Comparison of ENCODE assay signal across 8 cellular contexts in the genomic region with DNA sequence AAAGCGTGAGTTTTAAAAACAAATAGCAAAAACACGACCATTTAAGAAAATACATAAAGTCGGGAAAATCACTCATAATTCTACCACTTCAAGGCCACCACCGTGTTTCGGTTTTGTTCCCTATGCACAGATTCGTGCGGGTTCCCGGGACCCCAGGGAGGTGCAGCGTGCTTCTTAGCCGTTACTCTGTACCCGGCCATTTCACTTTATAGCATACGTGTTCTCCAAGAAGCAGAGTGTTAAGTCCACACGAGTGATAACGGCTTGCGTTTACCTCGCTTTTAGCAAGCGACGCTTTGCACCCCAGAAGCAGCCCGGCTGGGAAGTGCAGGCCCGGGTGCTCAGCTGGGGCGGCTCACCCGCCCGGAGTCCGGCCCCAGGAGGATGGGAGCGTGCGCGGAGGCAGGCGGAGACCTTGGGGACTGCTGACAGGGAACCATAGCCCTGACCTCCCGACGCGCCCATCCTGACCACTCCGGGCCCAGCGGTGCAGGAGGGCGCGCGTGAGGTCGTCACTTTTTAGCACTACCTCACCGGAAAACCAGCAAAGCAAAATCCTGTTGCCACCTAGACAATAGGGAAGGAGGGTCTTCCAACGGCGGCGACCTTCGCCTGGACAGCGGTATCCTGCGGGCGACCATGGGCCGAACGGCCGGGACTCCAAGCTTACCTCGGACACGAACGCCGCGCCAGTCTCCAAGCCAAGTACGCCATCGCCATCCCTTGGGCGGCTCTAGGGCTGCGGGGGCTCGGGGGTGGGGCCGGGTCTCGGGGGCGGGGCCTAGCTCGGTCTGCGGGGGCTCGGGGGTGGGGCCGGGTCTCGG. TPM values are rescaled to one million over a fixed set of nuclear protein-coding genes. Genes with fewer than 3 reads are reported as not detected.
A peak's percentile ranks its signal among the peaks of the same experiment; 100 is the strongest.
DNase-seq lines count a peak whose midpoint lies in the region; ATAC-seq and TF ChIP-seq lines count a peak whose summit lies in the region.

A gene with protein sequence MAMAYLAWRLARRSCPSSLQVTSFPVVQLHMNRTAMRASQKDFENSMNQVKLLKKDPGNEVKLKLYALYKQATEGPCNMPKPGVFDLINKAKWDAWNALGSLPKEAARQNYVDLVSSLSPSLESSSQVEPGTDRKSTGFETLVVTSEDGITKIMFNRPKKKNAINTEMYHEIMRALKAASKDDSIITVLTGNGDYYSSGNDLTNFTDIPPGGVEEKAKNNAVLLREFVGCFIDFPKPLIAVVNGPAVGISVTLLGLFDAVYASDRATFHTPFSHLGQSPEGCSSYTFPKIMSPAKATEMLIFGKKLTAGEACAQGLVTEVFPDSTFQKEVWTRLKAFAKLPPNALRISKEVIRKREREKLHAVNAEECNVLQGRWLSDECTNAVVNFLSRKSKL (minus strand): TSS at position 735 of the 824 bp plus-strand sequence. CDS start 15 bp downstream, at position 720.

- peak; percentile 41 for ATAC-seq in GM19463 (IDR thresholded peaks at IDR 0.05; ENCODE audit: unreplicated experiment)

- DNase-seq in COLO829 (ENCODE audit: low spot score) (peak; percentile 43), HK-2 (ENCODE audit: unreplicated experiment) (peak; percentile 82), RPMI8226 (peak; percentile 72), glomerular visceral epithelial cell (ENCODE audit: extremely low spot score) (peak; percentile 79), osteoblast (ENCODE audit: insufficient read length, low spot score, missing footprints) (peak; percentile 79), tibial nerve (ENCODE audit: low spot score in 2 of 2) (peak; percentile 26 to 33)
- DNase-seq in activated naive CD4-positive, alpha-beta T cell treated with anti-CD3 and anti-CD28 coated beads, Interleukin-2, amount 50 U/mL, for 16 hours = peak; percentile 48

- H3K4me2 ChIP-seq in osteoblast (ENCODE audit: insufficient read depth, low read length) = peak within 1 kb of the TSS; percentile 90

- H3K36me3 ChIP-seq in osteoblast (ENCODE audit: insufficient read depth, low read length) (peaks cover 19% of the 10 kb centered on the region), tibial nerve (peaks cover 0 to 17% (median 0%) of the 10 kb centered on the region in 3 donors)

- H3K27ac ChIP-seq in osteoblast (ENCODE audit: low read depth, low read length) = peak within 1 kb of the TSS; percentile 92
- H3K27ac ChIP-seq in tibial nerve = peak within 1 kb of the TSS; percentile 84 to 97 (median 92)

- H3K9me3 ChIP-seq in osteoblast (ENCODE audit: low read depth, low read length) = no peaks in the 10 kb centered on the region
- H3K9me3 ChIP-seq in tibial nerve = no peaks in the 10 kb centered on the region

- peaks cover 49% of the 10 kb centered on the region for H3K79me2 ChIP-seq in osteoblast (ENCODE audit: insufficient read depth, low read length)

- WGBS in tibial nerve, 2 donors = 0 to 1% methylated on average over 26 of the region's 66 CpGs

- no peak for TF ChIP-seq CTCF in osteoblast (IDR thresholded peaks at IDR 0.05; ENCODE audit: extremely low read depth, low read depth, low read length)
- peak in 1 of 5 experiments; percentile 23 for TF ChIP-seq CTCF in tibial nerve (IDR thresholded peaks at IDR 0.05)

- peak; percentile 67 to 83 for TF ChIP-seq POLR2A in tibial nerve (IDR thresholded peaks at IDR 0.05)

- H4K20me1 ChIP-seq in osteoblast (ENCODE audit: insufficient read depth, low read length) = peaks cover 12% of the 10 kb centered on the region

- H3K4me3 ChIP-seq in osteoblast (ENCODE audit: insufficient read depth, low read length) = peak within 1 kb of the TSS; percentile 78
- H3K4me3 ChIP-seq in tibial nerve = peak within 1 kb of the TSS; percentile 68 to 90 (median 74)

- peak in 1 of 2 donors; percentile 91 for TF ChIP-seq EP300 in tibial nerve (IDR thresholded peaks at IDR 0.05)

- peaks cover 26% of the 10 kb centered on the region for H3K4me1 ChIP-seq in osteoblast (ENCODE audit: insufficient read depth, low read length)
- peaks cover 0 to 23% (median 11%) of the 10 kb centered on the region in 4 donors for H3K4me1 ChIP-seq in tibial nerve

- H3K27me3 ChIP-seq in osteoblast (ENCODE audit: insufficient read depth, low read length) (no peaks in the 10 kb centered on the region), tibial nerve (no peaks in the 10 kb centered on the region)

- peak within 1 kb of the TSS; percentile 93 for H2AFZ ChIP-seq in osteoblast (ENCODE audit: low read length)

RNA-seq across cellular contexts. Expression of the gene that starts here (rescaled TPM):
- total RNA-seq in osteoblast (76.0 and 89.0 TPM in 2 replicates), tibial nerve (10 to 100 TPM; 44.9 to 76.2 (median 49.6) TPM)

Comparison
In these comparisons a context has a peak if more than half of its experiments do, and no peak if none do; other contexts are left out.
1. Peak in every context shown above with its lines: DNase-seq, ATAC-seq, H3K4me3 ChIP-seq and H3K27ac ChIP-seq.
2. DNase-seq: peak in every context shown above with its lines; median percentile 82 in HK-2; 79 in glomerular visceral epithelial cell; 79 in osteoblast; 72 in RPMI8226; 48 in activated naive CD4-positive, alpha-beta T cell treated with anti-CD3 and anti-CD28 coated beads, Interleukin-2, amount 50 U/mL, for 16 hours; 43 in COLO829; 30 in tibial nerve.